ENCODE assay signal across 23 cellular contexts in genomic region chr12:52856787-52857186, GRCh38. TPM values are rescaled to one million over a fixed set of nuclear protein-coding genes. Genes with fewer than 3 reads are reported as not detected.
A peak's percentile ranks its signal among the peaks of the same experiment; 100 is the strongest.
DNase-seq lines count a peak whose midpoint lies in the region; ATAC-seq, FAIRE-seq and TF ChIP-seq lines count a peak whose summit lies in the region.
"Had no signal": no experiment of that assay in that cellular context is flagged by ENCODE, and none has a peak within 500 bp of the region (broad histone marks: within the 10 kb centered on the region; RNA-seq: fewer than 3 reads in every experiment).

No MANE protein-coding gene starts in this region.

- WGBS in A549 (ENCODE audit: missing lambda C conversion rate) = 79% methylated on average over 3 of the region's 3 CpGs
- 10% methylated on average over 3 of the region's 3 CpGs for WGBS in K562 (ENCODE audit: insufficient coverage, low coverage, missing lambda C conversion rate)
- 79 to 89% methylated on average over 3 of the region's 3 CpGs for WGBS in body of pancreas, 2 donors

- POLR2A ChIA-PET in A549 (lab: Yijun Ruan, JAX) = no interaction called here
- POLR2A ChIA-PET in PC-3 (lab: Charles Lee; ENCODE audit: unreplicated experiment) = no interaction called here
- POLR2A ChIA-PET in K562 (lab: Yijun Ruan, JAX) = interaction anchor here (0.9 kb wide), 1 partner anchor 165 kb away, joined by 3 read pairs; no protein-coding TSS in a partner anchor

- H3K4me3 ChIP-seq in A549 (no peak overlapping the region), PC-3 (ENCODE audit: low read length) (no peak overlapping the region), K562 (no peak overlapping the region), keratinocyte (ENCODE audit: control insufficient read depth in 2 of 3, extremely low read depth in 1 of 3, insufficient read depth in 2 of 3, low read depth in 1 of 3, low read length in 3 of 3) (no peak overlapping the region), body of pancreas (no peak overlapping the region)
- H3K4me3 ChIP-seq: GM23248 had no signal

- H3K9me1 ChIP-seq in K562 (ENCODE audit: control insufficient read depth, insufficient read depth, low read length) (no peaks in the 10 kb centered on the region), keratinocyte (ENCODE audit: control insufficient read depth, extremely low read depth, insufficient read depth, low read length) (no peaks in the 10 kb centered on the region)

- no peaks in the 10 kb centered on the region for H3K9me3 ChIP-seq in A549
- no peaks in the 10 kb centered on the region for H3K9me3 ChIP-seq in PC-3 (ENCODE audit: low read length)
- H3K9me3 ChIP-seq in K562 (replicated peaks; ENCODE audit: control insufficient read depth, insufficient read depth, low read depth, low read length) = no peaks in the 10 kb centered on the region
- no peaks in the 10 kb centered on the region for H3K9me3 ChIP-seq in keratinocyte (ENCODE audit: control insufficient read depth, low read depth, low read length)
- H3K9me3 ChIP-seq in body of pancreas = no peaks in the 10 kb centered on the region

- H3K9me2 ChIP-seq in PC-3 (replicated peaks; ENCODE audit: low read length) = no peaks in the 10 kb centered on the region

- H3K27me3 ChIP-seq in PC-3 (ENCODE audit: low read length) (no peaks in the 10 kb centered on the region), K562 (ENCODE audit: control insufficient read depth in 2 of 2, insufficient read depth in 2 of 2, low read length in 2 of 2) (peaks cover 0 to 34% of the 10 kb centered on the region in 2 experiments; a peak in 3 of 5 replicates), keratinocyte (ENCODE audit: control insufficient read depth, extremely low read depth, insufficient read depth, low read length) (no peaks in the 10 kb centered on the region), body of pancreas (no peaks in the 10 kb centered on the region)

- peaks cover 15% of the 10 kb centered on the region for H3K4me1 ChIP-seq in A549
- H3K4me1 ChIP-seq in PC-3 (ENCODE audit: insufficient read depth, low read length) = peaks cover 23% of the 10 kb centered on the region
- no peaks in the 10 kb centered on the region for H3K4me1 ChIP-seq in K562 (replicated peaks in 1 of 2; ENCODE audit: control insufficient read depth in 2 of 2, insufficient read depth in 2 of 2, low read length in 2 of 2)
- peaks cover 43% of the 10 kb centered on the region for H3K4me1 ChIP-seq in keratinocyte (ENCODE audit: control insufficient read depth, extremely low read depth, insufficient read depth, low read length)
- H3K4me1 ChIP-seq in body of pancreas = no peaks in the 10 kb centered on the region

- H3K79me2 ChIP-seq in PC-3 (ENCODE audit: low read length) (no peaks in the 10 kb centered on the region), K562 (ENCODE audit: control insufficient read depth, insufficient read depth, low read length) (no peaks in the 10 kb centered on the region), keratinocyte (ENCODE audit: control insufficient read depth, insufficient read depth, low read length) (no peaks in the 10 kb centered on the region)

- no peak for TF ChIP-seq EP300 in A549 (IDR thresholded peaks at IDR 0.05)
- no peak for TF ChIP-seq EP300 in K562 (IDR thresholded peaks at IDR 0.05; ENCODE audit: low read length)

- CTCF ChIA-PET in A549 (lab: Yijun Ruan, JAX) = interaction anchor here (0.7 to 2.0 kb wide), 5 partner anchors 9 to 275 kb away, joined by 3 to 12 read pairs (median 4); no protein-coding TSS in a partner anchor
- CTCF ChIA-PET in PC-3 (lab: Charles Lee) = no interaction called here
- CTCF ChIA-PET in K562 (lab: Yijun Ruan, JAX; ENCODE audit: low intra/inter-chr PET ratio) = no interaction called here

- ATAC-seq in A549 (no peak), PC-3 (no peak), K562 (no peak), body of pancreas (no peak), HG02840 (IDR thresholded peaks at IDR 0.05; ENCODE audit: low FRiP score, unreplicated experiment) (no peak), HG02678 (IDR thresholded peaks at IDR 0.05; ENCODE audit: unreplicated experiment) (no peak)

- H2AFZ ChIP-seq in PC-3 (ENCODE audit: low read length) = no peak overlapping the region
- H2AFZ ChIP-seq in K562 (ENCODE audit: low read depth, low read length) = no peak overlapping the region
- no peak overlapping the region for H2AFZ ChIP-seq in keratinocyte (ENCODE audit: control insufficient read depth, low read length)
- H2AFZ ChIP-seq: GM23248 had no signal

- intact Hi-C loops in PC-3 (cut with micrococcal nuclease) (no loop called here), K562 (cut with micrococcal nuclease) (no loop called here), body of pancreas (cut with DNase I) (no loop called here)

- H3F3A ChIP-seq in PC-3 (ENCODE audit: low read length, unreplicated experiment) = no peaks in the 10 kb centered on the region

- H3K27ac ChIP-seq in A549 (no peak overlapping the region), PC-3 (ENCODE audit: low read length) (peak overlapping the region; percentile 45; the same call in 1 of the 2 replicates), K562 (ENCODE audit: extremely low read depth, low read depth, low read length) (no peak overlapping the region), keratinocyte (ENCODE audit: control insufficient read depth, insufficient read depth, low read length) (peak overlapping the region; percentile 60), body of pancreas (no peak overlapping the region)
- H3K27ac ChIP-seq: GM23248 had no signal

- H3K4me2 ChIP-seq in A549 = no peak overlapping the region
- no peak overlapping the region for H3K4me2 ChIP-seq in PC-3 (ENCODE audit: low read length)
- H3K4me2 ChIP-seq in K562 (ENCODE audit: insufficient read depth, low read length) = no peak overlapping the region
- H3K4me2 ChIP-seq in keratinocyte (ENCODE audit: control insufficient read depth, extremely low read depth, insufficient read depth, low read depth, low read length) = no peak overlapping the region

- H3K9ac ChIP-seq in PC-3 (ENCODE audit: low read length) (no peak overlapping the region), K562 (ENCODE audit: insufficient read depth in 1 of 2, low read depth in 2 of 2, low read length in 2 of 2) (no peak overlapping the region), keratinocyte (ENCODE audit: control insufficient read depth, extremely low read depth, insufficient read depth, low read length) (no peak overlapping the region)
- H3K9ac ChIP-seq: GM23248 had no signal

- H4K20me1 ChIP-seq in PC-3 (ENCODE audit: low read length) (no peaks in the 10 kb centered on the region), K562 (replicated peaks; ENCODE audit: control insufficient read depth, insufficient read depth, low read length) (peaks cover 2% of the 10 kb centered on the region; the same call in 1 of the 2 replicates), keratinocyte (ENCODE audit: control insufficient read depth, extremely low read depth, insufficient read depth, low read length) (no peaks in the 10 kb centered on the region)

- H3K36me3 ChIP-seq in PC-3 (ENCODE audit: low read depth, low read length) = no peaks in the 10 kb centered on the region
- H3K36me3 ChIP-seq in K562 (ENCODE audit: control insufficient read depth, insufficient read depth, low read length) = no peaks in the 10 kb centered on the region
- H3K36me3 ChIP-seq in keratinocyte (ENCODE audit: control insufficient read depth in 2 of 2, extremely low read depth in 1 of 2, insufficient read depth in 2 of 2, low read length in 2 of 2) = no peaks in the 10 kb centered on the region
- no peaks in the 10 kb centered on the region for H3K36me3 ChIP-seq in body of pancreas (replicated peaks in 1 of 2; ENCODE audit: insufficient read depth in 1 of 2, low read depth in 2 of 2)

- BruUV-seq in PC-3 (replicated peaks; lab: Mats Ljungman, UMichigan) = no TSS peak
- no TSS peak for BruUV-seq in K562 (replicated peaks; lab: Mats Ljungman, UMichigan)

- DNase-seq in A549 (ENCODE audit: low read depth in 1 of 2, low spot score in 1 of 2) (no peak), PC-3 (no peak), K562 (ENCODE audit: extremely low read depth in 1 of 4, low spot score in 3 of 4) (no peak), keratinocyte (ENCODE audit: low read depth, low spot score) (no peak), body of pancreas (no peak)
- no peak for DNase-seq in activated T-cell treated with anti-CD3 and anti-CD28 coated beads, Interleukin-2, amount 50 U/mL, for 48 hours
- DNase-seq: 8988T; C1 segment of cervical spinal cord; CD4-positive, alpha-beta memory T cell; COR-L47; DMS153; DND-41; GM23248; H7; HCEC 1CT had no signal

- in situ Hi-C loops in K562 (cut with MboI) = no loop called here

- FAIRE-seq in A549 (lab: Jason Lieb, UNC) = peak; percentile 18
- FAIRE-seq in K562 (lab: Jason Lieb, UNC) = peak; percentile 73
- FAIRE-seq in keratinocyte (lab: Jason Lieb, UNC) = peak; percentile 29
- FAIRE-seq: G401.6, GM12892, GM19239, H1 had no signal

- TF ChIP-seq CTCF in A549 (IDR thresholded peaks at IDR 0.05) = no peak
- TF ChIP-seq CTCF in PC-3 (conservative IDR thresholded peaks at IDR 0.05; ENCODE audit: low read depth, low read length) = no peak
- no peak for TF ChIP-seq CTCF in K562 (IDR thresholded peaks at IDR 0.05 in 2 of 3, conservative IDR thresholded peaks at IDR 0.05 in 1 of 3; ENCODE audit: insufficient read depth in 2 of 3, low read depth in 1 of 3, low read length in 3 of 3)
- no peak for TF ChIP-seq CTCF in keratinocyte (optimal IDR thresholded peaks at IDR 0.05 in 1 of 3, IDR thresholded peaks at IDR 0.05 in 1 of 3, conservative IDR thresholded peaks at IDR 0.05 in 1 of 3; ENCODE audit: extremely low read depth in 1 of 3, insufficient read depth in 2 of 3, low read length in 3 of 3)
- TF ChIP-seq CTCF in body of pancreas (IDR thresholded peaks at IDR 0.05) = no peak

- TF ChIP-seq POLR2A in A549 (IDR thresholded peaks at IDR 0.05; ENCODE audit: low read length) (no peak), K562 (conservative IDR thresholded peaks at IDR 0.05) (no peak), body of pancreas (IDR thresholded peaks at IDR 0.05) (no peak)

- dilution Hi-C loops in keratinocyte (cut with MboI; ENCODE audit: extremely low pct_ligation_motif_present, low sequenced_read_pairs) = no loop called here

- TF ChIP-seq RAD21 in A549 (conservative IDR thresholded peaks at IDR 0.05 in 1 of 2, IDR thresholded peaks at IDR 0.05 in 1 of 2) (no peak), K562 (CRISPR knock-in tag; conservative IDR thresholded peaks at IDR 0.05 in 1 of 2, IDR thresholded peaks at IDR 0.05 in 1 of 2) (no peak)

RNA-seq across cellular contexts. Expression of gene KRT78, which starts 8.0 kb away (rescaled TPM):
- polyA plus RNA-seq in A549 (2011; rRNA removed) (0.09 TPM in 1 of 2 replicates, not detected in the other), A549 (2017; fragmentation: RNase III; extraction: RNeasy Plus Mini Kit Qiagen cat#74134 plus additional on column Dnase treatment) (0.12 TPM in 2 of 3 replicates, not detected in the other), K562 (2011; rRNA removed) (0.08 TPM in 1 of 2 replicates, not detected in the other), K562 (2014; fragmentation: Illumina TruSeq; extraction: Trizol) (not detected in 2 replicates), K562 (2014; fragmentation: Nextera tagmentation; extraction: Ambion mirVana) (not detected), K562 (2014; rRNA removed) (not detected in 2 replicates), keratinocyte (0.49 to 1.7 TPM (median 0.96 TPM) in 3 replicates)
- polyA plus RNA-seq in A549 (2012; cell fraction: cytosol; rRNA removed) = 0.03 TPM in 2 replicates
- 0.20 and 0.29 TPM in 2 replicates for polyA plus RNA-seq in A549 (2012; cell fraction: nucleus; rRNA removed)
- polyA minus RNA-seq in A549 (2011; rRNA and poly(A)+ RNA removed) = 0.17 TPM in 1 of 2 replicates, not detected in the other
- total RNA-seq in PC-3 (2014; rRNA removed) (0.12 and 0.15 TPM in 2 replicates), K562 (2014; rRNA removed) (not detected in 2 replicates), K562 (2014; rRNA removed; fragmentation: Illumina TruSeq; extraction: Trizol) (not detected in 2 replicates), K562 (2015; rRNA removed; fragmentation: Illumina TruSeq; extraction: Trizol) (not detected in 2 replicates), K562 (2021) (not detected in 2 replicates), body of pancreas (not detected)
- not detected in 2 replicates for total RNA-seq in K562 (2011; cell fraction: chromatin; rRNA removed; ENCODE audit: low replicate concordance)
- not detected in 2 replicates for total RNA-seq in K562 (2011; cell fraction: nucleolus; rRNA removed)
- not detected in 2 replicates for total RNA-seq in K562 (2011; cell fraction: nucleoplasm; rRNA removed)
- not detected in 2 replicates for polyA plus RNA-seq in K562 (2011; cell fraction: cytosol; rRNA removed)
- polyA plus RNA-seq in K562 (2011; cell fraction: nucleus; rRNA removed) = not detected in 2 replicates
- polyA plus RNA-seq in K562 (2012) = not detected in 2 replicates
- not detected in 2 replicates for polyA minus RNA-seq in K562 (2011; rRNA and poly(A)+ RNA removed)
- polyA minus RNA-seq in K562 (2011; cell fraction: cytosol; rRNA and poly(A)+ RNA removed) = not detected in 2 replicates
- not detected in 2 replicates for polyA minus RNA-seq in K562 (2011; cell fraction: nucleus; rRNA and poly(A)+ RNA removed)
- 39.4 TPM for polyA plus RNA-seq in keratinocyte (2011; ENCODE audit: low read depth)
- polyA plus RNA-seq in keratinocyte (2011; cell fraction: cytosol; rRNA removed) = 0.87 and 0.90 TPM in 2 replicates
- 1.4 and 2.9 TPM in 2 replicates for polyA plus RNA-seq in keratinocyte (2011; cell fraction: nucleus; rRNA removed)
- 0.80 and 78.3 TPM in 2 replicates for polyA plus RNA-seq in keratinocyte (2012; ENCODE audit: low replicate concordance)
- 0.66 to 4.6 TPM (median 0.77 TPM) in 3 replicates for polyA minus RNA-seq in keratinocyte
- not detected for polyA minus RNA-seq in keratinocyte (2011; cell fraction: cytosol; rRNA and poly(A)+ RNA removed)
- polyA minus RNA-seq in keratinocyte (2011; cell fraction: nucleus; rRNA and poly(A)+ RNA removed) = 1.5 and 3.5 TPM in 2 replicates
- total RNA-seq: A673; CD4-positive, alpha-beta memory T cell; GM23248; H1; H7 had no signal
- polyA plus RNA-seq: BJ; CD4-positive, alpha-beta memory T cell; GM23248; H1 had no signal

RNA-seq across cellular contexts. Expression of gene KRT79, which starts 22.7 kb away (rescaled TPM):
- 0.05 and 0.07 TPM in 2 replicates for polyA plus RNA-seq in A549 (2011; rRNA removed)
- polyA plus RNA-seq in A549 (2012; cell fraction: cytosol; rRNA removed) = 0.04 and 0.07 TPM in 2 replicates
- 0.12 and 0.47 TPM in 2 replicates for polyA plus RNA-seq in A549 (2012; cell fraction: nucleus; rRNA removed)
- 0.08 TPM in 1 of 3 replicates, not detected in the others for polyA plus RNA-seq in A549 (2017; fragmentation: RNase III; extraction: RNeasy Plus Mini Kit Qiagen cat#74134 plus additional on column Dnase treatment)
- 0.29 TPM in 1 of 2 replicates, not detected in the other for polyA minus RNA-seq in A549 (2011; rRNA and poly(A)+ RNA removed)
- total RNA-seq in PC-3 (2014; rRNA removed) = 0.46 TPM in 1 of 2 replicates, not detected in the other
- 1.7 and 5.7 TPM in 2 replicates for total RNA-seq in K562 (2011; cell fraction: chromatin; rRNA removed; ENCODE audit: low replicate concordance)
- 2.2 and 3.8 TPM in 2 replicates for total RNA-seq in K562 (2011; cell fraction: nucleolus; rRNA removed)
- 1.9 TPM in 2 replicates for total RNA-seq in K562 (2011; cell fraction: nucleoplasm; rRNA removed)
- 0.08 and 0.32 TPM in 2 replicates for total RNA-seq in K562 (2014; rRNA removed)
- total RNA-seq in K562 (2014; rRNA removed; fragmentation: Illumina TruSeq; extraction: Trizol) = 0.07 TPM in 1 of 2 replicates, not detected in the other
- not detected in 2 replicates for total RNA-seq in K562 (2015; rRNA removed; fragmentation: Illumina TruSeq; extraction: Trizol)
- 0.09 and 0.27 TPM in 2 replicates for total RNA-seq in K562 (2021)
- 0.81 and 2.3 TPM in 2 replicates for polyA plus RNA-seq in K562 (2011; rRNA removed)
- 0.59 and 2.4 TPM in 2 replicates for polyA plus RNA-seq in K562 (2011; cell fraction: cytosol; rRNA removed)
- polyA plus RNA-seq in K562 (2011; cell fraction: nucleus; rRNA removed) = 5.8 and 21.4 TPM in 2 replicates
- polyA plus RNA-seq in K562 (2012) = 0.71 and 2.0 TPM in 2 replicates
- polyA plus RNA-seq in K562 (2014; fragmentation: Illumina TruSeq; extraction: Trizol) = 0.14 TPM in 1 of 2 replicates, not detected in the other
- polyA plus RNA-seq in K562 (2014; fragmentation: Nextera tagmentation; extraction: Ambion mirVana) = under 1 TPM; 0.03 to 0.08 TPM
- 0.22 and 0.23 TPM in 2 replicates for polyA plus RNA-seq in K562 (2014; rRNA removed)
- polyA minus RNA-seq in K562 (2011; rRNA and poly(A)+ RNA removed) = 0.48 and 1.0 TPM in 2 replicates
- 0.95 TPM in 1 of 2 replicates, not detected in the other for polyA minus RNA-seq in K562 (2011; cell fraction: cytosol; rRNA and poly(A)+ RNA removed)
- 0.22 and 1.2 TPM in 2 replicates for polyA minus RNA-seq in K562 (2011; cell fraction: nucleus; rRNA and poly(A)+ RNA removed)
- 0.09 to 0.22 TPM (median 0.12 TPM) in 3 replicates for polyA plus RNA-seq in keratinocyte
- polyA plus RNA-seq in keratinocyte (2011; ENCODE audit: low read depth) = 4.6 TPM
- 0.07 and 0.12 TPM in 2 replicates for polyA plus RNA-seq in keratinocyte (2011; cell fraction: cytosol; rRNA removed)
- polyA plus RNA-seq in keratinocyte (2011; cell fraction: nucleus; rRNA removed) = 1.0 TPM in 2 replicates
- 0.10 and 4.8 TPM in 2 replicates for polyA plus RNA-seq in keratinocyte (2012; ENCODE audit: low replicate concordance)
- polyA minus RNA-seq in keratinocyte = 0.20 to 0.29 TPM in 2 of 3 replicates, not detected in the other
- polyA minus RNA-seq in keratinocyte (2011; cell fraction: cytosol; rRNA and poly(A)+ RNA removed) = not detected
- 0.63 TPM in 1 of 2 replicates, not detected in the other for polyA minus RNA-seq in keratinocyte (2011; cell fraction: nucleus; rRNA and poly(A)+ RNA removed)
- not detected for total RNA-seq in body of pancreas
- total RNA-seq: A673; CD4-positive, alpha-beta memory T cell; GM23248; H1; H7 had no signal
- polyA plus RNA-seq: BJ; CD4-positive, alpha-beta memory T cell; H1 had no signal

RNA-seq across cellular contexts. Expression of gene KRT4, which starts 42.9 kb away (rescaled TPM):
- 12.7 and 12.8 TPM in 2 replicates for polyA plus RNA-seq in A549 (2011; rRNA removed)
- 10.2 and 10.3 TPM in 2 replicates for polyA plus RNA-seq in A549 (2012; cell fraction: cytosol; rRNA removed)
- polyA plus RNA-seq in A549 (2012; cell fraction: nucleus; rRNA removed) = 10.0 and 11.4 TPM in 2 replicates
- 2.1 to 3.2 TPM (median 2.8 TPM) in 3 replicates for polyA plus RNA-seq in A549 (2017; fragmentation: RNase III; extraction: RNeasy Plus Mini Kit Qiagen cat#74134 plus additional on column Dnase treatment)
- polyA minus RNA-seq in A549 (2011; rRNA and poly(A)+ RNA removed) = 13.4 and 14.5 TPM in 2 replicates
- total RNA-seq in PC-3 (2014; rRNA removed) = 20.7 and 23.0 TPM in 2 replicates
- not detected in 2 replicates for total RNA-seq in K562 (2011; cell fraction: chromatin; rRNA removed; ENCODE audit: low replicate concordance)
- total RNA-seq in K562 (2011; cell fraction: nucleolus; rRNA removed) = not detected in 2 replicates
- not detected in 2 replicates for total RNA-seq in K562 (2011; cell fraction: nucleoplasm; rRNA removed)
- not detected in 2 replicates for total RNA-seq in K562 (2014; rRNA removed)
- total RNA-seq in K562 (2014; rRNA removed; fragmentation: Illumina TruSeq; extraction: Trizol) = not detected in 2 replicates
- total RNA-seq in K562 (2015; rRNA removed; fragmentation: Illumina TruSeq; extraction: Trizol) = not detected in 2 replicates
- not detected in 2 replicates for total RNA-seq in K562 (2021)
- not detected in 2 replicates for polyA plus RNA-seq in K562 (2011; rRNA removed)
- polyA plus RNA-seq in K562 (2011; cell fraction: cytosol; rRNA removed) = not detected in 2 replicates
- polyA plus RNA-seq in K562 (2011; cell fraction: nucleus; rRNA removed) = 0.06 TPM in 1 of 2 replicates, not detected in the other
- polyA plus RNA-seq in K562 (2012) = not detected in 2 replicates
- polyA plus RNA-seq in K562 (2014; fragmentation: Illumina TruSeq; extraction: Trizol) = not detected in 2 replicates
- polyA plus RNA-seq in K562 (2014; fragmentation: Nextera tagmentation; extraction: Ambion mirVana) = not detected
- not detected in 2 replicates for polyA plus RNA-seq in K562 (2014; rRNA removed)
- not detected in 2 replicates for polyA minus RNA-seq in K562 (2011; rRNA and poly(A)+ RNA removed)
- not detected in 2 replicates for polyA minus RNA-seq in K562 (2011; cell fraction: cytosol; rRNA and poly(A)+ RNA removed)
- polyA minus RNA-seq in K562 (2011; cell fraction: nucleus; rRNA and poly(A)+ RNA removed) = not detected in 2 replicates
- 1.9 to 3.4 TPM (median 2.0 TPM) in 3 replicates for polyA plus RNA-seq in keratinocyte
- polyA plus RNA-seq in keratinocyte (2011; ENCODE audit: low read depth) = 4.7 TPM
- 1.9 and 2.8 TPM in 2 replicates for polyA plus RNA-seq in keratinocyte (2011; cell fraction: cytosol; rRNA removed)
- 3.7 and 6.5 TPM in 2 replicates for polyA plus RNA-seq in keratinocyte (2011; cell fraction: nucleus; rRNA removed)
- 1.6 and 2.6 TPM in 2 replicates for polyA plus RNA-seq in keratinocyte (2012; ENCODE audit: low replicate concordance)
- polyA minus RNA-seq in keratinocyte = 0.43 to 3.5 TPM (median 3.0 TPM) in 3 replicates
- 0.77 TPM for polyA minus RNA-seq in keratinocyte (2011; cell fraction: cytosol; rRNA and poly(A)+ RNA removed)
- 3.3 and 4.4 TPM in 2 replicates for polyA minus RNA-seq in keratinocyte (2011; cell fraction: nucleus; rRNA and poly(A)+ RNA removed)
- under 1 TPM in 1 of 2 donors, not detected in 1; 0.52 TPM for total RNA-seq in body of pancreas
- total RNA-seq: A673; CD4-positive, alpha-beta memory T cell; H1; H7 had no signal
- polyA plus RNA-seq: CD4-positive, alpha-beta memory T cell; GM23248; H1 had no signal

RNA-seq across cellular contexts. Expression of gene KRT8, which starts 48.1 kb away (rescaled TPM):
- polyA plus RNA-seq in A549 (2011; rRNA removed) (1,385 and 2,250 TPM in 2 replicates), A549 (2017; fragmentation: RNase III; extraction: RNeasy Plus Mini Kit Qiagen cat#74134 plus additional on column Dnase treatment) (3,173 to 3,781 TPM (median 3,633 TPM) in 3 replicates), K562 (2011; rRNA removed) (616 and 661 TPM in 2 replicates), K562 (2014; fragmentation: Illumina TruSeq; extraction: Trizol) (260 and 315 TPM in 2 replicates), K562 (2014; fragmentation: Nextera tagmentation; extraction: Ambion mirVana) (10 to 100 TPM; 41.5 to 49.8 TPM), K562 (2014; rRNA removed) (388 and 435 TPM in 2 replicates), keratinocyte (151 to 286 TPM (median 160 TPM) in 3 replicates)
- polyA plus RNA-seq in A549 (2012; cell fraction: cytosol; rRNA removed) = 2,547 and 2,774 TPM in 2 replicates
- polyA plus RNA-seq in A549 (2012; cell fraction: nucleus; rRNA removed) = 3,370 and 4,681 TPM in 2 replicates
- 2,077 and 2,477 TPM in 2 replicates for polyA minus RNA-seq in A549 (2011; rRNA and poly(A)+ RNA removed)
- total RNA-seq in PC-3 (2014; rRNA removed) (719 and 1,028 TPM in 2 replicates), K562 (2014; rRNA removed) (262 and 326 TPM in 2 replicates), K562 (2014; rRNA removed; fragmentation: Illumina TruSeq; extraction: Trizol) (157 and 159 TPM in 2 replicates), K562 (2015; rRNA removed; fragmentation: Illumina TruSeq; extraction: Trizol) (193 and 197 TPM in 2 replicates), K562 (2021) (364 and 392 TPM in 2 replicates), body of pancreas (100 to 1,000 TPM; 394 to 455 TPM)
- 132 and 303 TPM in 2 replicates for total RNA-seq in K562 (2011; cell fraction: chromatin; rRNA removed; ENCODE audit: low replicate concordance)
- 225 and 301 TPM in 2 replicates for total RNA-seq in K562 (2011; cell fraction: nucleolus; rRNA removed)
- 196 and 242 TPM in 2 replicates for total RNA-seq in K562 (2011; cell fraction: nucleoplasm; rRNA removed)
- polyA plus RNA-seq in K562 (2011; cell fraction: cytosol; rRNA removed) = 730 and 1,428 TPM in 2 replicates
- polyA plus RNA-seq in K562 (2011; cell fraction: nucleus; rRNA removed) = 253 and 293 TPM in 2 replicates
- 420 and 432 TPM in 2 replicates for polyA plus RNA-seq in K562 (2012)
- polyA minus RNA-seq in K562 (2011; rRNA and poly(A)+ RNA removed) = 930 and 1,077 TPM in 2 replicates
- polyA minus RNA-seq in K562 (2011; cell fraction: cytosol; rRNA and poly(A)+ RNA removed) = 578 and 629 TPM in 2 replicates
- polyA minus RNA-seq in K562 (2011; cell fraction: nucleus; rRNA and poly(A)+ RNA removed) = 134 and 183 TPM in 2 replicates
- 51.4 TPM for polyA plus RNA-seq in keratinocyte (2011; ENCODE audit: low read depth)
- 114 and 155 TPM in 2 replicates for polyA plus RNA-seq in keratinocyte (2011; cell fraction: cytosol; rRNA removed)
- 76.6 and 90.5 TPM in 2 replicates for polyA plus RNA-seq in keratinocyte (2011; cell fraction: nucleus; rRNA removed)
- polyA plus RNA-seq in keratinocyte (2012; ENCODE audit: low replicate concordance) = 22.4 and 298 TPM in 2 replicates
- polyA minus RNA-seq in keratinocyte = 144 to 245 TPM (median 179 TPM) in 3 replicates
- polyA minus RNA-seq in keratinocyte (2011; cell fraction: cytosol; rRNA and poly(A)+ RNA removed) = 273 TPM
- 68.3 and 75.2 TPM in 2 replicates for polyA minus RNA-seq in keratinocyte (2011; cell fraction: nucleus; rRNA and poly(A)+ RNA removed)

Comparison
In these comparisons a context has a peak if more than half of its experiments do, and no peak if none do; other contexts are left out.
1. H3K27ac ChIP-seq: peak in PC-3 (single experiment) and keratinocyte (single experiment); none in A549 (0 of 2), K562 (single experiment) and body of pancreas (0 of 4).
2. RNA of gene KRT4, which starts 42.9 kb away (total RNA-seq): 20.7 to 23.0 TPM in PC-3; 0.52 TPM in body of pancreas and not detected in K562; every median in the first group is over 10 times any median in the second.
3. Of the 35 proteins assayed by ChIP-seq in both K562 and A549: peak only in K562: none; only in A549: none; in both: ZFP36; in neither: 33; mixed calls (peak in some experiments, not most) for 1.